11 cellular contexts compared by ENCODE assay signal in genomic region chr14:21109377-21110260, GRCh38.
DNase-seq lines count a peak whose midpoint lies in the region; ATAC-seq and TF ChIP-seq lines count a peak whose summit lies in the region.
"Had no signal": no experiment of that assay in that cellular context is flagged by ENCODE, and none has a peak within 500 bp of the region (broad histone marks: within the 10 kb centered on the region; RNA-seq: fewer than 3 reads in every experiment).

No MANE protein-coding gene starts in this region.

- H3K9me3 Mint-ChIP-seq in activated T-cell treated with anti-CD3 and anti-CD28 coated beads, Interleukin-2, amount 50 U/mL, for 24 hours = no peaks in the 10 kb centered on the region
- H3K9me3 Mint-ChIP-seq in stimulated activated effector memory CD8-positive, alpha-beta T cell treated with anti-CD3 and anti-CD28 coated beads, Interleukin-12 subunit alpha, Interleukin-12 subunit beta, amount 100 ng/mL, for 72 hours = no peaks in the 10 kb centered on the region

- peak overlapping the region; percentile 54 for H3K4me2 ChIP-seq in OCI-LY3 (ENCODE audit: low read length)

- no peaks in the 10 kb centered on the region for H3K79me2 ChIP-seq in OCI-LY3 (ENCODE audit: low read length)

- no peaks in the 10 kb centered on the region for H3K27me3 ChIP-seq in OCI-LY3 (ENCODE audit: low read depth, low read length)
- H3K27me3 ChIP-seq: uterus had no signal

- H3K36me3 ChIP-seq in OCI-LY3 (replicated peaks; ENCODE audit: low read depth, low read length) = peaks cover 11% of the 10 kb centered on the region
- H3K36me3 ChIP-seq: uterus had no signal

- H3K9ac ChIP-seq in OCI-LY3 (ENCODE audit: low read length) = peak overlapping the region; percentile 50; the same call in 1 of the 2 replicates

- H3K27ac Mint-ChIP-seq in activated T-cell treated with anti-CD3 and anti-CD28 coated beads, Interleukin-2, amount 50 U/mL, for 24 hours = peak overlapping the region; percentile 81
- peak overlapping the region; percentile 4 for H3K27ac Mint-ChIP-seq in stimulated activated effector memory CD8-positive, alpha-beta T cell treated with anti-CD3 and anti-CD28 coated beads, Interleukin-12 subunit alpha, Interleukin-12 subunit beta, amount 100 ng/mL, for 72 hours
- H3K27ac Mint-ChIP-seq: B cell had no signal

- ATAC-seq in HG02885 (IDR thresholded peaks at IDR 0.05; ENCODE audit: poor library complexity, unreplicated experiment) (peak; percentile 56), GM21423 (IDR thresholded peaks at IDR 0.05; ENCODE audit: unreplicated experiment) (no peak), GM19328 (IDR thresholded peaks at IDR 0.05; ENCODE audit: unreplicated experiment) (no peak)
- ATAC-seq in stimulated activated effector memory CD8-positive, alpha-beta T cell treated with anti-CD3 and anti-CD28 coated beads, Interleukin-12 subunit alpha, Interleukin-12 subunit beta, amount 100 ng/mL, for 72 hours = peak; percentile 96

- H3K9me3 ChIP-seq in OCI-LY3 (ENCODE audit: insufficient read depth, low read length) = 0 out of 2 replicates have a peak, but pooled peaks cover 3% of the 10 kb centered on the region
- H3K9me3 ChIP-seq: uterus had no signal

- H2AFZ ChIP-seq in OCI-LY3 (ENCODE audit: low read depth, low read length) = no peak overlapping the region

- H3K4me3 Mint-ChIP-seq in activated T-cell treated with anti-CD3 and anti-CD28 coated beads, Interleukin-2, amount 50 U/mL, for 24 hours = no peak overlapping the region
- peak overlapping the region; percentile 9 for H3K4me3 Mint-ChIP-seq in stimulated activated effector memory CD8-positive, alpha-beta T cell treated with anti-CD3 and anti-CD28 coated beads, Interleukin-12 subunit alpha, Interleukin-12 subunit beta, amount 100 ng/mL, for 72 hours
- H3K4me3 Mint-ChIP-seq: B cell had no signal

- peak overlapping the region; percentile 19 for H3K4me3 ChIP-seq in OCI-LY3 (ENCODE audit: low read length)
- H3K4me3 ChIP-seq: uterus had no signal

- peak overlapping the region; percentile 93 for H3K27ac ChIP-seq in OCI-LY3 (ENCODE audit: low read length)
- H3K27ac ChIP-seq: uterus had no signal

- no peaks in the 10 kb centered on the region for H4K20me1 ChIP-seq in OCI-LY3 (ENCODE audit: insufficient read depth, low read length)

- H3K27me3 Mint-ChIP-seq in activated T-cell treated with anti-CD3 and anti-CD28 coated beads, Interleukin-2, amount 50 U/mL, for 24 hours = no peaks in the 10 kb centered on the region
- H3K27me3 Mint-ChIP-seq: B cell had no signal

- DNase-seq in activated T-cell treated with anti-CD3 and anti-CD28 coated beads, Interleukin-2, amount 50 U/mL, for 24 hours = no peak
- DNase-seq in activated T-cell treated with anti-CD3 and anti-CD28 coated beads, Interleukin-2, amount 50 U/mL, for 1 hour = no peak
- DNase-seq in stimulated activated effector memory CD8-positive, alpha-beta T cell treated with anti-CD3 and anti-CD28 coated beads, Interleukin-12 subunit alpha, Interleukin-12 subunit beta, amount 100 ng/mL, for 72 hours (ENCODE audit: low spot score in 2 of 2) = peak in 1 of 2 donors; percentile 77
- no peak for DNase-seq in midbrain (lab: John Stamatoyannopoulos, UW)
- DNase-seq: NCI-H526, uterus had no signal

- H3K36me3 Mint-ChIP-seq in activated T-cell treated with anti-CD3 and anti-CD28 coated beads, Interleukin-2, amount 50 U/mL, for 24 hours (ENCODE audit: low read depth) = no peaks in the 10 kb centered on the region
- H3K36me3 Mint-ChIP-seq in stimulated activated effector memory CD8-positive, alpha-beta T cell treated with anti-CD3 and anti-CD28 coated beads, Interleukin-12 subunit alpha, Interleukin-12 subunit beta, amount 100 ng/mL, for 72 hours = no peaks in the 10 kb centered on the region

- no peak for TF ChIP-seq CTCF in OCI-LY3 (IDR thresholded peaks at IDR 0.05; ENCODE audit: low read depth, low read length)

- H3K4me1 ChIP-seq in OCI-LY3 (ENCODE audit: low read length) = peaks cover 54% of the 10 kb centered on the region

- H3K4me1 Mint-ChIP-seq in activated T-cell treated with anti-CD3 and anti-CD28 coated beads, Interleukin-2, amount 50 U/mL, for 24 hours (ENCODE audit: low read depth) = peaks cover 29% of the 10 kb centered on the region
- H3K4me1 Mint-ChIP-seq in stimulated activated effector memory CD8-positive, alpha-beta T cell treated with anti-CD3 and anti-CD28 coated beads, Interleukin-12 subunit alpha, Interleukin-12 subunit beta, amount 100 ng/mL, for 72 hours = peaks cover 21% of the 10 kb centered on the region

Comparison
In these comparisons a context has a peak if more than half of its experiments do, and no peak if none do; other contexts are left out.
1. ATAC-seq: peak in HG02885 (single experiment) and stimulated activated effector memory CD8-positive, alpha-beta T cell treated with anti-CD3 and anti-CD28 coated beads, Interleukin-12 subunit alpha, Interleukin-12 subunit beta, amount 100 ng/mL, for 72 hours (single experiment); none in GM21423 (single experiment) and GM19328 (single experiment).